ENCODE assay signal across 24 cellular contexts in genomic region chr17:22131740-22132139, GRCh38.
"Had no signal": no experiment of that assay in that cellular context is flagged by ENCODE, and none has a peak within 500 bp of the region (broad histone marks: within the 10 kb centered on the region; RNA-seq: fewer than 3 reads in every experiment).

No MANE protein-coding gene starts in this region.

- ATAC-seq: naive thymus-derived CD8-positive, alpha-beta T cell; pancreas; stimulated activated effector memory CD8-positive, alpha-beta T cell treated with anti-CD3 and anti-CD28 coated beads, Interleukin-12 subunit alpha, Interleukin-12 subunit beta, amount 100 ng/mL, for 72 hours had no signal

- H3K9me3 ChIP-seq: neutrophil, pancreas, thyroid gland, tibial nerve, vagina had no signal

- FAIRE-seq: pancreas, small intestine, urothelium cell line had no signal

- H3K4me3 ChIP-seq: pancreas, psoas muscle, sigmoid colon, stomach, thoracic aorta, thyroid gland, tibial nerve, upper lobe of left lung, vagina had no signal

- H3K4me1 ChIP-seq: pancreas, psoas muscle, sigmoid colon, stomach, thyroid gland, tibial nerve, upper lobe of left lung, vagina had no signal

- H3K36me3 ChIP-seq: neutrophil, pancreas, sigmoid colon, stomach, thoracic aorta, thyroid gland, tibial nerve, upper lobe of left lung, vagina had no signal

- H3K27ac ChIP-seq: neutrophil, pancreas, psoas muscle, sigmoid colon, stomach, thoracic aorta, thyroid gland, tibial nerve, upper lobe of left lung, vagina had no signal

- DNase-seq: naive thymus-derived CD8-positive, alpha-beta T cell; nephron progenitor cell; nucleus accumbens; pancreas; right cardiac atrium; sigmoid colon; small intestine; stimulated activated CD4-positive, alpha-beta T cell treated with anti-CD3 and anti-CD28 coated beads, Interleukin-15, amount 100 ng/mL, for 24 hours; stimulated activated CD4-positive, alpha-beta T cell treated with anti-CD3 and anti-CD28 coated beads, Interleukin-2, amount 100 ng/mL, for 24 hours; stimulated activated CD4-positive, alpha-beta T cell treated with anti-CD3 and anti-CD28 coated beads, Interleukin-2, amount 100 ng/mL, for 48 hours; stimulated activated CD4-positive, alpha-beta T cell treated with anti-CD3 and anti-CD28 coated beads, Interleukin-4, amount 100 ng/mL, for 24 hours; stimulated activated naive B cell treated with anti-CD40 and anti-IgM and Interleukin-4, amounts not matched to agents 10 μg/mL and 1 μg/mL and 100 μg/mL, for 72 hours; stimulated activated naive CD4-positive, alpha-beta T cell treated with Interleukin-2 at 50 U/mL for 16 hours; stomach; thyroid gland; trophoblast cell; upper lobe of left lung had no signal

- H3K27me3 ChIP-seq: neutrophil, pancreas, sigmoid colon, stomach, thyroid gland, tibial nerve, upper lobe of left lung, vagina had no signal
